ENCODE assay signal across 1 cellular context in the genomic region with DNA sequence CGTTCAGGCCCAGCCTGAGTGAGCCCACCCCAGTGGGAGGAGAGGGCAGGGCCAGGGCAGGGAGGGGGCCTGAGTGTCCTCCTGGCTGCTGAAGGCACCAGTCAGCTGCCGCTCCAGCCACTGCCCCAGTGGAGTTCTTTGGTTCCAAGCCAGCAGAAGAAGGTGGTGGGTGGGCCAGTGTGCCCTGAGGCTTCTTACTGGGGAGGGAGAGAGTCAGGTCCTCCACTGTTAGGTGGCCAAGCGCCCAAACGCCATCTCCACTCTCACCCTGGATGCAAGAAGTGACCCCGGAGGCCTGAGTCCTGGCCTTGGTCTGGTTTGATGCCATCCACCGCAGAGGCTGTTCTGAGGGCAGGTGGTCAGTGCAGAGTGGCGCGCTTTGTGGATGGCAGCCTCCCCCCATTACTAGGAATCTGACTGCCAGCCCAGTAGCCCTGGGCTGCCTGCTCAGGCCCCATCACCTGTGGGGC.
TF ChIP-seq lines count a peak whose summit lies in the region.

No MANE protein-coding gene starts in this region.

TF ChIP-seq in HepG2, 621 proteins besides CTCF, POLR2A, EP300 and RAD21 (continues in another document):
- TF ChIP-seq, protein P1, sequence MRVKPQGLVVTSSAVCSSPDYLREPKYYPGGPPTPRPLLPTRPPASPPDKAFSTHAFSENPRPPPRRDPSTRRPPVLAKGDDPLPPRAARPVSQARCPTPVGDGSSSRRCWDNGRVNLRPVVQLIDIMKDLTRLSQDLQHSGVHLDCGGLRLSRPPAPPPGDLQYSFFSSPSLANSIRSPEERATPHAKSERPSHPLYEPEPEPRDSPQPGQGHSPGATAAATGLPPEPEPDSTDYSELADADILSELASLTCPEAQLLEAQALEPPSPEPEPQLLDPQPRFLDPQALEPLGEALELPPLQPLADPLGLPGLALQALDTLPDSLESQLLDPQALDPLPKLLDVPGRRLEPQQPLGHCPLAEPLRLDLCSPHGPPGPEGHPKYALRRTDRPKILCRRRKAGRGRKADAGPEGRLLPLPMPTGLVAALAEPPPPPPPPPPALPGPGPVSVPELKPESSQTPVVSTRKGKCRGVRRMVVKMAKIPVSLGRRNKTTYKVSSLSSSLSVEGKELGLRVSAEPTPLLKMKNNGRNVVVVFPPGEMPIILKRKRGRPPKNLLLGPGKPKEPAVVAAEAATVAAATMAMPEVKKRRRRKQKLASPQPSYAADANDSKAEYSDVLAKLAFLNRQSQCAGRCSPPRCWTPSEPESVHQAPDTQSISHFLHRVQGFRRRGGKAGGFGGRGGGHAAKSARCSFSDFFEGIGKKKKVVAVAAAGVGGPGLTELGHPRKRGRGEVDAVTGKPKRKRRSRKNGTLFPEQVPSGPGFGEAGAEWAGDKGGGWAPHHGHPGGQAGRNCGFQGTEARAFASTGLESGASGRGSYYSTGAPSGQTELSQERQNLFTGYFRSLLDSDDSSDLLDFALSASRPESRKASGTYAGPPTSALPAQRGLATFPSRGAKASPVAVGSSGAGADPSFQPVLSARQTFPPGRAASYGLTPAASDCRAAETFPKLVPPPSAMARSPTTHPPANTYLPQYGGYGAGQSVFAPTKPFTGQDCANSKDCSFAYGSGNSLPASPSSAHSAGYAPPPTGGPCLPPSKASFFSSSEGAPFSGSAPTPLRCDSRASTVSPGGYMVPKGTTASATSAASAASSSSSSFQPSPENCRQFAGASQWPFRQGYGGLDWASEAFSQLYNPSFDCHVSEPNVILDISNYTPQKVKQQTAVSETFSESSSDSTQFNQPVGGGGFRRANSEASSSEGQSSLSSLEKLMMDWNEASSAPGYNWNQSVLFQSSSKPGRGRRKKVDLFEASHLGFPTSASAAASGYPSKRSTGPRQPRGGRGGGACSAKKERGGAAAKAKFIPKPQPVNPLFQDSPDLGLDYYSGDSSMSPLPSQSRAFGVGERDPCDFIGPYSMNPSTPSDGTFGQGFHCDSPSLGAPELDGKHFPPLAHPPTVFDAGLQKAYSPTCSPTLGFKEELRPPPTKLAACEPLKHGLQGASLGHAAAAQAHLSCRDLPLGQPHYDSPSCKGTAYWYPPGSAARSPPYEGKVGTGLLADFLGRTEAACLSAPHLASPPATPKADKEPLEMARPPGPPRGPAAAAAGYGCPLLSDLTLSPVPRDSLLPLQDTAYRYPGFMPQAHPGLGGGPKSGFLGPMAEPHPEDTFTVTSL (CRISPR knock-in tag; IDR thresholded peaks at IDR 0.05; ENCODE audit: borderline replicate concordance), result no peak
- TF ChIP-seq, protein P2, sequence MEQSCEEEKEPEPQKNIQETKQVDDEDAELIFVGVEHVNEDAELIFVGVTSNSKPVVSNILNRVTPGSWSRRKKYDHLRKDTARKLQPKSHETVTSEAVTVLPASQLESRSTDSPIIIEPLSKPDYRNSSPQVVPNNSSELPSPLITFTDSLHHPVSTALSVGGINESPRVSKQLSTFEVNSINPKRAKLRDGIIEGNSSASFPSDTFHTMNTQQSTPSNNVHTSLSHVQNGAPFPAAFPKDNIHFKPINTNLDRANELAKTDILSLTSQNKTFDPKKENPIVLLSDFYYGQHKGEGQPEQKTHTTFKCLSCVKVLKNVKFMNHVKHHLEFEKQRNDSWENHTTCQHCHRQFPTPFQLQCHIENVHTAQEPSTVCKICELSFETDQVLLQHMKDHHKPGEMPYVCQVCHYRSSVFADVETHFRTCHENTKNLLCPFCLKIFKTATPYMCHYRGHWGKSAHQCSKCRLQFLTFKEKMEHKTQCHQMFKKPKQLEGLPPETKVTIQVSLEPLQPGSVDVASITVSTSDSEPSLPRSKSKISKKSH (CRISPR knock-in tag; IDR thresholded peaks at IDR 0.05; ENCODE audit: borderline replicate concordance), result no peak
- peak; percentile 51; the same call in 1 of the 2 replicates for TF ChIP-seq ARNT2 (CRISPR knock-in tag; IDR thresholded peaks at IDR 0.05; ENCODE audit: low read depth)
- no peak for TF ChIP-seq DR1 (CRISPR knock-in tag; IDR thresholded peaks at IDR 0.05)
- TF ChIP-seq, protein P3, sequence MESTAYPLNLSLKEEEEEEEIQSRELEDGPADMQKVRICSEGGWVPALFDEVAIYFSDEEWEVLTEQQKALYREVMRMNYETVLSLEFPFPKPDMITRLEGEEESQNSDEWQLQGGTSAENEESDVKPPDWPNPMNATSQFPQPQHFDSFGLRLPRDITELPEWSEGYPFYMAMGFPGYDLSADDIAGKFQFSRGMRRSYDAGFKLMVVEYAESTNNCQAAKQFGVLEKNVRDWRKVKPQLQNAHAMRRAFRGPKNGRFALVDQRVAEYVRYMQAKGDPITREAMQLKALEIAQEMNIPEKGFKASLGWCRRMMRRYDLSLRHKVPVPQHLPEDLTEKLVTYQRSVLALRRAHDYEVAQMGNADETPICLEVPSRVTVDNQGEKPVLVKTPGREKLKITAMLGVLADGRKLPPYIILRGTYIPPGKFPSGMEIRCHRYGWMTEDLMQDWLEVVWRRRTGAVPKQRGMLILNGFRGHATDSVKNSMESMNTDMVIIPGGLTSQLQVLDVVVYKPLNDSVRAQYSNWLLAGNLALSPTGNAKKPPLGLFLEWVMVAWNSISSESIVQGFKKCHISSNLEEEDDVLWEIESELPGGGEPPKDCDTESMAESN (CRISPR knock-in tag; conservative IDR thresholded peaks at IDR 0.05), result no peak; the same call in none of the 2 replicates
- TF ChIP-seq ZBTB42 (CRISPR knock-in tag; IDR thresholded peaks at IDR 0.05), result no peak
- TF ChIP-seq, protein P4, sequence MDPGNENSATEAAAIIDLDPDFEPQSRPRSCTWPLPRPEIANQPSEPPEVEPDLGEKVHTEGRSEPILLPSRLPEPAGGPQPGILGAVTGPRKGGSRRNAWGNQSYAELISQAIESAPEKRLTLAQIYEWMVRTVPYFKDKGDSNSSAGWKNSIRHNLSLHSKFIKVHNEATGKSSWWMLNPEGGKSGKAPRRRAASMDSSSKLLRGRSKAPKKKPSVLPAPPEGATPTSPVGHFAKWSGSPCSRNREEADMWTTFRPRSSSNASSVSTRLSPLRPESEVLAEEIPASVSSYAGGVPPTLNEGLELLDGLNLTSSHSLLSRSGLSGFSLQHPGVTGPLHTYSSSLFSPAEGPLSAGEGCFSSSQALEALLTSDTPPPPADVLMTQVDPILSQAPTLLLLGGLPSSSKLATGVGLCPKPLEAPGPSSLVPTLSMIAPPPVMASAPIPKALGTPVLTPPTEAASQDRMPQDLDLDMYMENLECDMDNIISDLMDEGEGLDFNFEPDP (CRISPR knock-in tag; conservative IDR thresholded peaks at IDR 0.05), result no peak
- no peak for TF ChIP-seq ZNF382 (CRISPR knock-in tag; IDR thresholded peaks at IDR 0.05; ENCODE audit: borderline replicate concordance)
- no peak for TF ChIP-seq ZNF780A (CRISPR knock-in tag; IDR thresholded peaks at IDR 0.05)
- TF ChIP-seq, protein P5, sequence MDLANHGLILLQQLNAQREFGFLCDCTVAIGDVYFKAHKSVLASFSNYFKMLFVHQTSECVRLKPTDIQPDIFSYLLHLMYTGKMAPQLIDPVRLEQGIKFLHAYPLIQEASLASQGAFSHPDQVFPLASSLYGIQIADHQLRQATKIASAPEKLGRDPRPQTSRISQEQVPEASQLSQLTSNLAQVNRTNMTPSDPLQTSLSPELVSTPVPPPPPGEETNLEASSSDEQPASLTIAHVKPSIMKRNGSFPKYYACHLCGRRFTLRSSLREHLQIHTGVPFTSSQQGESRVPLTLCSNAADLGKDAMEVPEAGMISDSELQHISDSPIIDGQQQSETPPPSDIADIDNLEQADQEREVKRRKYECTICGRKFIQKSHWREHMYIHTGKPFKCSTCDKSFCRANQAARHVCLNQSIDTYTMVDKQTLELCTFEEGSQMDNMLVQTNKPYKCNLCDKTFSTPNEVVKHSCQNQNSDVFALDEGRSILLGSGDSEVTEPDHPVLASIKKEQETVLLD (CRISPR knock-in tag; IDR thresholded peaks at IDR 0.05; ENCODE audit: low read depth), result 0 out of 2 replicates have a peak, but pooled peaks have one; percentile 31
- TF ChIP-seq ASH2L (IDR thresholded peaks at IDR 0.05; ENCODE audit: insufficient read length, low read depth, low read length), result no peak
- TF ChIP-seq RAD51 (IDR thresholded peaks at IDR 0.05; ENCODE audit: borderline replicate concordance), result no peak
- no peak for TF ChIP-seq SIN3A (IDR thresholded peaks at IDR 0.05; ENCODE audit: borderline replicate concordance, low read depth, low read length)
- TF ChIP-seq KLF12 (CRISPR knock-in tag; IDR thresholded peaks at IDR 0.05; ENCODE audit: borderline replicate concordance), result no peak
- TF ChIP-seq TBL1XR1 (IDR thresholded peaks at IDR 0.05; ENCODE audit: borderline replicate concordance, low read length, partially characterized antibody), result no peak
- no peak for TF ChIP-seq U2AF2 (IDR thresholded peaks at IDR 0.05; ENCODE audit: low read depth, low read length)
- no peak for TF ChIP-seq ZNF562 (CRISPR knock-in tag; IDR thresholded peaks at IDR 0.05; ENCODE audit: borderline replicate concordance)
- TF ChIP-seq KLF11 (CRISPR knock-in tag; IDR thresholded peaks at IDR 0.05), result no peak
- no peak for TF ChIP-seq SATB2 (CRISPR knock-in tag; IDR thresholded peaks at IDR 0.05)
- no peak for TF ChIP-seq NCOA1 (CRISPR knock-in tag; IDR thresholded peaks at IDR 0.05)
- no peak for TF ChIP-seq CENPT (CRISPR knock-in tag; IDR thresholded peaks at IDR 0.05; ENCODE audit: low read depth)
- TF ChIP-seq NR3C1 (CRISPR knock-in tag; IDR thresholded peaks at IDR 0.05), result no peak
- TF ChIP-seq RFX1 (IDR thresholded peaks at IDR 0.05), result no peak
- TF ChIP-seq, protein P6, sequence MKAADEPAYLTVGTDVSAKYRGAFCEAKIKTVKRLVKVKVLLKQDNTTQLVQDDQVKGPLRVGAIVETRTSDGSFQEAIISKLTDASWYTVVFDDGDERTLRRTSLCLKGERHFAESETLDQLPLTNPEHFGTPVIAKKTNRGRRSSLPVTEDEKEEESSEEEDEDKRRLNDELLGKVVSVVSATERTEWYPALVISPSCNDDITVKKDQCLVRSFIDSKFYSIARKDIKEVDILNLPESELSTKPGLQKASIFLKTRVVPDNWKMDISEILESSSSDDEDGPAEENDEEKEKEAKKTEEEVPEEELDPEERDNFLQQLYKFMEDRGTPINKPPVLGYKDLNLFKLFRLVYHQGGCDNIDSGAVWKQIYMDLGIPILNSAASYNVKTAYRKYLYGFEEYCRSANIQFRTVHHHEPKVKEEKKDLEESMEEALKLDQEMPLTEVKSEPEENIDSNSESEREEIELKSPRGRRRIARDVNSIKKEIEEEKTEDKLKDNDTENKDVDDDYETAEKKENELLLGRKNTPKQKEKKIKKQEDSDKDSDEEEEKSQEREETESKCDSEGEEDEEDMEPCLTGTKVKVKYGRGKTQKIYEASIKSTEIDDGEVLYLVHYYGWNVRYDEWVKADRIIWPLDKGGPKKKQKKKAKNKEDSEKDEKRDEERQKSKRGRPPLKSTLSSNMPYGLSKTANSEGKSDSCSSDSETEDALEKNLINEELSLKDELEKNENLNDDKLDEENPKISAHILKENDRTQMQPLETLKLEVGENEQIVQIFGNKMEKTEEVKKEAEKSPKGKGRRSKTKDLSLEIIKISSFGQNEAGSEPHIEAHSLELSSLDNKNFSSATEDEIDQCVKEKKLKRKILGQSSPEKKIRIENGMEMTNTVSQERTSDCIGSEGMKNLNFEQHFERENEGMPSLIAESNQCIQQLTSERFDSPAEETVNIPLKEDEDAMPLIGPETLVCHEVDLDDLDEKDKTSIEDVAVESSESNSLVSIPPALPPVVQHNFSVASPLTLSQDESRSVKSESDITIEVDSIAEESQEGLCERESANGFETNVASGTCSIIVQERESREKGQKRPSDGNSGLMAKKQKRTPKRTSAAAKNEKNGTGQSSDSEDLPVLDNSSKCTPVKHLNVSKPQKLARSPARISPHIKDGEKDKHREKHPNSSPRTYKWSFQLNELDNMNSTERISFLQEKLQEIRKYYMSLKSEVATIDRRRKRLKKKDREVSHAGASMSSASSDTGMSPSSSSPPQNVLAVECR (CRISPR knock-in tag; IDR thresholded peaks at IDR 0.05; ENCODE audit: borderline replicate concordance), result no peak
- no peak for TF ChIP-seq ZNF678 (CRISPR knock-in tag; IDR thresholded peaks at IDR 0.05)
- no peak for TF ChIP-seq MAFK (conservative IDR thresholded peaks at IDR 0.05 in 1 of 2, IDR thresholded peaks at IDR 0.05 in 1 of 2; ENCODE audit: low read length in 2 of 2)
- no peak for TF ChIP-seq ZNF660 (CRISPR knock-in tag; IDR thresholded peaks at IDR 0.05; ENCODE audit: borderline replicate concordance, low read depth)
- TF ChIP-seq FOXP1 (IDR thresholded peaks at IDR 0.05), result no peak
- 0 out of 2 replicates have a peak, but pooled peaks have one; percentile 1 for TF ChIP-seq FOXP1 (CRISPR knock-in tag; IDR thresholded peaks at IDR 0.05)
- no peak for TF ChIP-seq RCOR2 (CRISPR knock-in tag; IDR thresholded peaks at IDR 0.05)
- no peak for TF ChIP-seq BRCA1 (CRISPR knock-in tag; IDR thresholded peaks at IDR 0.05)
- peak; percentile 12 for TF ChIP-seq HNRNPLL (IDR thresholded peaks at IDR 0.05; ENCODE audit: low read depth, low read length, poor library complexity, severe bottlenecking)
- TF ChIP-seq KLF16 (CRISPR knock-in tag; IDR thresholded peaks at IDR 0.05), result no peak
- no peak for TF ChIP-seq ZNF496 (CRISPR knock-in tag; IDR thresholded peaks at IDR 0.05; ENCODE audit: insufficient replicate concordance)
- TF ChIP-seq NFIC (IDR thresholded peaks at IDR 0.05; ENCODE audit: low read length), result no peak
- TF ChIP-seq MTF1 (CRISPR knock-in tag; IDR thresholded peaks at IDR 0.05), result no peak
- no peak for TF ChIP-seq GTF3A (CRISPR knock-in tag; conservative IDR thresholded peaks at IDR 0.05)
- TF ChIP-seq U2AF1 (optimal IDR thresholded peaks at IDR 0.05; ENCODE audit: low read depth, low read length), result no peak
- no peak for TF ChIP-seq ZFY (CRISPR knock-in tag; IDR thresholded peaks at IDR 0.05)
- TF ChIP-seq, protein P7, sequence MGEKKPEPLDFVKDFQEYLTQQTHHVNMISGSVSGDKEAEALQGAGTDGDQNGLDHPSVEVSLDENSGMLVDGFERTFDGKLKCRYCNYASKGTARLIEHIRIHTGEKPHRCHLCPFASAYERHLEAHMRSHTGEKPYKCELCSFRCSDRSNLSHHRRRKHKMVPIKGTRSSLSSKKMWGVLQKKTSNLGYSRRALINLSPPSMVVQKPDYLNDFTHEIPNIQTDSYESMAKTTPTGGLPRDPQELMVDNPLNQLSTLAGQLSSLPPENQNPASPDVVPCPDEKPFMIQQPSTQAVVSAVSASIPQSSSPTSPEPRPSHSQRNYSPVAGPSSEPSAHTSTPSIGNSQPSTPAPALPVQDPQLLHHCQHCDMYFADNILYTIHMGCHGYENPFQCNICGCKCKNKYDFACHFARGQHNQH (CRISPR knock-in tag; IDR thresholded peaks at IDR 0.05), result no peak
- no peak for TF ChIP-seq ZBTB1 (CRISPR knock-in tag; IDR thresholded peaks at IDR 0.05; ENCODE audit: borderline replicate concordance)
- TF ChIP-seq, protein P8, sequence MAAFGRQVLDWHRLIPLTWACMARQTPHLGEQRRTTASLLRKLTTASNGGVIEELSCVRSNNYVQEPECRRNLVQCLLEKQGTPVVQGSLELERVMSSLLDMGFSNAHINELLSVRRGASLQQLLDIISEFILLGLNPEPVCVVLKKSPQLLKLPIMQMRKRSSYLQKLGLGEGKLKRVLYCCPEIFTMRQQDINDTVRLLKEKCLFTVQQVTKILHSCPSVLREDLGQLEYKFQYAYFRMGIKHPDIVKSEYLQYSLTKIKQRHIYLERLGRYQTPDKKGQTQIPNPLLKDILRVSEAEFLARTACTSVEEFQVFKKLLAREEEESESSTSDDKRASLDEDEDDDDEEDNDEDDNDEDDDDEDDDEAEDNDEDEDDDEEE (CRISPR knock-in tag; IDR thresholded peaks at IDR 0.05), result 0 out of 2 replicates have a peak, but pooled peaks have one; percentile 60
